In genomic region chr7:82141427-82141826, GRCh38 we compare ENCODE assay signal across 2 cellular contexts.
A peak's percentile ranks its signal among the peaks of the same experiment; 100 is the strongest.
TF ChIP-seq lines count a peak whose summit lies in the region.

No MANE protein-coding gene starts in this region.

TF ChIP-seq in IMR-90, 13 proteins besides CTCF, POLR2A, EP300 and RAD21 (continued from another document):
- TF ChIP-seq, protein P1, sequence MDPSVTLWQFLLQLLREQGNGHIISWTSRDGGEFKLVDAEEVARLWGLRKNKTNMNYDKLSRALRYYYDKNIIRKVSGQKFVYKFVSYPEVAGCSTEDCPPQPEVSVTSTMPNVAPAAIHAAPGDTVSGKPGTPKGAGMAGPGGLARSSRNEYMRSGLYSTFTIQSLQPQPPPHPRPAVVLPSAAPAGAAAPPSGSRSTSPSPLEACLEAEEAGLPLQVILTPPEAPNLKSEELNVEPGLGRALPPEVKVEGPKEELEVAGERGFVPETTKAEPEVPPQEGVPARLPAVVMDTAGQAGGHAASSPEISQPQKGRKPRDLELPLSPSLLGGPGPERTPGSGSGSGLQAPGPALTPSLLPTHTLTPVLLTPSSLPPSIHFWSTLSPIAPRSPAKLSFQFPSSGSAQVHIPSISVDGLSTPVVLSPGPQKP (IDR thresholded peaks at IDR 0.05; ENCODE audit: borderline replicate concordance, low read depth, low read length), result no peak
- no peak for TF ChIP-seq RFX5 (IDR thresholded peaks at IDR 0.05; ENCODE audit: low read depth, low read length)
- no peak for TF ChIP-seq SMC3 (IDR thresholded peaks at IDR 0.05; ENCODE audit: low read depth, low read length)
- no peak for TF ChIP-seq MXI1 (IDR thresholded peaks at IDR 0.05; ENCODE audit: borderline replicate concordance, low read depth, low read length)
- TF ChIP-seq FOS (IDR thresholded peaks at IDR 0.05; ENCODE audit: low read depth, low read length), result no peak
- no peak for TF ChIP-seq MAFK (IDR thresholded peaks at IDR 0.05; ENCODE audit: low read depth, low read length)
- no peak for TF ChIP-seq RCOR1 (IDR thresholded peaks at IDR 0.05; ENCODE audit: insufficient replicate concordance, low read length)
- TF ChIP-seq MAZ (IDR thresholded peaks at IDR 0.05; ENCODE audit: borderline replicate concordance, low read depth, low read length), result no peak
- TF ChIP-seq CEBPB (IDR thresholded peaks at IDR 0.05; ENCODE audit: low read depth, low read length), result no peak
- TF ChIP-seq USF2 (IDR thresholded peaks at IDR 0.05; ENCODE audit: low read depth, low read length), result no peak
- TF ChIP-seq CHD1 (IDR thresholded peaks at IDR 0.05; ENCODE audit: low read depth, low read length), result no peak
- TF ChIP-seq BHLHE40 (IDR thresholded peaks at IDR 0.05; ENCODE audit: low read depth, low read length), result no peak

TF ChIP-seq in GM12878, 131 proteins besides CTCF, POLR2A, EP300 and RAD21 (continued from another document):
- TF ChIP-seq, protein P2, sequence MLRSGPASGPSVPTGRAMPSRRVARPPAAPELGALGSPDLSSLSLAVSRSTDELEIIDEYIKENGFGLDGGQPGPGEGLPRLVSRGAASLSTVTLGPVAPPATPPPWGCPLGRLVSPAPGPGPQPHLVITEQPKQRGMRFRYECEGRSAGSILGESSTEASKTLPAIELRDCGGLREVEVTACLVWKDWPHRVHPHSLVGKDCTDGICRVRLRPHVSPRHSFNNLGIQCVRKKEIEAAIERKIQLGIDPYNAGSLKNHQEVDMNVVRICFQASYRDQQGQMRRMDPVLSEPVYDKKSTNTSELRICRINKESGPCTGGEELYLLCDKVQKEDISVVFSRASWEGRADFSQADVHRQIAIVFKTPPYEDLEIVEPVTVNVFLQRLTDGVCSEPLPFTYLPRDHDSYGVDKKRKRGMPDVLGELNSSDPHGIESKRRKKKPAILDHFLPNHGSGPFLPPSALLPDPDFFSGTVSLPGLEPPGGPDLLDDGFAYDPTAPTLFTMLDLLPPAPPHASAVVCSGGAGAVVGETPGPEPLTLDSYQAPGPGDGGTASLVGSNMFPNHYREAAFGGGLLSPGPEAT (IDR thresholded peaks at IDR 0.05; ENCODE audit: low read depth), result 0 out of 2 replicates have a peak, but pooled peaks have one; percentile 23
- TF ChIP-seq SPI1 (IDR thresholded peaks at IDR 0.05; ENCODE audit: borderline replicate concordance, insufficient read depth, low read depth, low read length) (no peak), IKZF2 (IDR thresholded peaks at IDR 0.05) (peak in 1 of 2 experiments; percentile 43; a peak in 1 of 4 replicates), TBL1XR1 (IDR thresholded peaks at IDR 0.05; ENCODE audit: low read depth, low read length) (no peak), POLR2AphosphoS2 (IDR thresholded peaks at IDR 0.05; ENCODE audit: low read depth, low read length) (no peak), SRF (IDR thresholded peaks at IDR 0.05; ENCODE audit: low read depth in 2 of 2, low read length in 2 of 2) (no peak), STAT1 (conservative IDR thresholded peaks at IDR 0.05) (no peak), ATF2 (IDR thresholded peaks at IDR 0.05; ENCODE audit: low read length) (no peak), CEBPB (IDR thresholded peaks at IDR 0.05; ENCODE audit: borderline replicate concordance in 1 of 2, low read depth in 2 of 2, low read length in 2 of 2) (no peak), HCFC1 (IDR thresholded peaks at IDR 0.05; ENCODE audit: low read length) (no peak), CHD1 (IDR thresholded peaks at IDR 0.05; ENCODE audit: low read depth, low read length) (no peak), BMI1 (IDR thresholded peaks at IDR 0.05; ENCODE audit: borderline replicate concordance) (no peak), NR2F1 (conservative IDR thresholded peaks at IDR 0.05) (peak; percentile 53; the same call in 1 of the 2 replicates)
- TF ChIP-seq, protein P3, sequence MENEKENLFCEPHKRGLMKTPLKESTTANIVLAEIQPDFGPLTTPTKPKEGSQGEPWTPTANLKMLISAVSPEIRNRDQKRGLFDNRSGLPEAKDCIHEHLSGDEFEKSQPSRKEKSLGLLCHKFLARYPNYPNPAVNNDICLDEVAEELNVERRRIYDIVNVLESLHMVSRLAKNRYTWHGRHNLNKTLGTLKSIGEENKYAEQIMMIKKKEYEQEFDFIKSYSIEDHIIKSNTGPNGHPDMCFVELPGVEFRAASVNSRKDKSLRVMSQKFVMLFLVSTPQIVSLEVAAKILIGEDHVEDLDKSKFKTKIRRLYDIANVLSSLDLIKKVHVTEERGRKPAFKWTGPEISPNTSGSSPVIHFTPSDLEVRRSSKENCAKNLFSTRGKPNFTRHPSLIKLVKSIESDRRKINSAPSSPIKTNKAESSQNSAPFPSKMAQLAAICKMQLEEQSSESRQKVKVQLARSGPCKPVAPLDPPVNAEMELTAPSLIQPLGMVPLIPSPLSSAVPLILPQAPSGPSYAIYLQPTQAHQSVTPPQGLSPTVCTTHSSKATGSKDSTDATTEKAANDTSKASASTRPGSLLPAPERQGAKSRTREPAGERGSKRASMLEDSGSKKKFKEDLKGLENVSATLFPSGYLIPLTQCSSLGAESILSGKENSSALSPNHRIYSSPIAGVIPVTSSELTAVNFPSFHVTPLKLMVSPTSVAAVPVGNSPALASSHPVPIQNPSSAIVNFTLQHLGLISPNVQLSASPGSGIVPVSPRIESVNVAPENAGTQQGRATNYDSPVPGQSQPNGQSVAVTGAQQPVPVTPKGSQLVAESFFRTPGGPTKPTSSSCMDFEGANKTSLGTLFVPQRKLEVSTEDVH (IDR thresholded peaks at IDR 0.05; ENCODE audit: low read depth, partially characterized antibody), result no peak
